ENCODE assay signal across 12 cellular contexts in genomic region chr4:177315767-177316490, GRCh38. TPM values are rescaled to one million over a fixed set of nuclear protein-coding genes. Genes with fewer than 3 reads are reported as not detected.
DNase-seq lines count a peak whose midpoint lies in the region; ATAC-seq, FAIRE-seq and TF ChIP-seq lines count a peak whose summit lies in the region.
"Had no signal": no experiment of that assay in that cellular context is flagged by ENCODE, and none has a peak within 500 bp of the region (broad histone marks: within the 10 kb centered on the region; RNA-seq: fewer than 3 reads in every experiment).

No MANE protein-coding gene starts in this region.

- no peaks in the 10 kb centered on the region for H4K20me1 ChIP-seq in neural progenitor cell (ENCODE audit: low read depth)

- H3K27me3 Mint-ChIP-seq in activated T-cell treated with anti-CD3 and anti-CD28 coated beads, Interleukin-2, amount 50 U/mL, for 24 hours, result no peaks in the 10 kb centered on the region
- H3K27me3 Mint-ChIP-seq in activated T-helper 17 cell treated with anti-CD3 and anti-CD28 coated beads, Interleukin-2, amount 50 U/mL, for 72 hours, result no peaks in the 10 kb centered on the region
- H3K27me3 Mint-ChIP-seq in neural progenitor cell (ENCODE audit: insufficient read depth, low read depth), result no peaks in the 10 kb centered on the region

- no peaks in the 10 kb centered on the region for H3K36me3 Mint-ChIP-seq in activated T-cell treated with anti-CD3 and anti-CD28 coated beads, Interleukin-2, amount 50 U/mL, for 24 hours (ENCODE audit: low read depth)
- H3K36me3 Mint-ChIP-seq in activated T-helper 17 cell treated with anti-CD3 and anti-CD28 coated beads, Interleukin-2, amount 50 U/mL, for 72 hours (ENCODE audit: low read depth), result no peaks in the 10 kb centered on the region
- H3K36me3 Mint-ChIP-seq in neural progenitor cell, result peaks cover 40% of the 10 kb centered on the region

- H3K79me2 ChIP-seq in neural progenitor cell (ENCODE audit: low read depth), result peaks cover 53% of the 10 kb centered on the region

- WGBS in small intestine, 3 donors, result 53 to 64% (median 64%) methylated on average over 4 of the region's 4 CpGs

- no peaks in the 10 kb centered on the region for H3K9me3 ChIP-seq in small intestine (ENCODE audit: control insufficient read depth, low read depth)
- no peaks in the 10 kb centered on the region for H3K9me3 ChIP-seq in neural progenitor cell (ENCODE audit: low read depth)

- no peak for DNase-seq in activated T-cell treated with anti-CD3 and anti-CD28 coated beads, Interleukin-2, amount 50 U/mL, for 24 hours
- DNase-seq in activated T-cell treated with anti-CD3 and anti-CD28 coated beads for 4 hours, result no peak
- DNase-seq in small intestine, result peak; percentile 34
- DNase-seq in neural progenitor cell (ENCODE audit: low spot score), result no peak
- no peak for DNase-seq in GM13976 (ENCODE audit: low spot score)
- DNase-seq in NK-92 treated with Interleukin-12 subunit alpha and Interleukin-12 subunit beta, amount 100 ng/mL, for 24 hours (lab: John Stamatoyannopoulos, UW), result no peak
- DNase-seq: NCI-H69; stimulated activated naive CD8-positive, alpha-beta T cell treated with anti-CD3 and anti-CD28 coated beads, Interleukin-15, Interleukin-2, amounts not matched to agents 100 U/mL and 50 U/mL, for 24 hours had no signal

- H3K9ac ChIP-seq in neural progenitor cell, result no peak overlapping the region

- no peak for TF ChIP-seq CTCF in neural progenitor cell (IDR thresholded peaks at IDR 0.05)
- no peak for TF ChIP-seq CTCF in GM13976 (IDR thresholded peaks at IDR 0.05; ENCODE audit: borderline replicate concordance, control extremely low read depth, extremely low read depth, insufficient read depth, missing control alignments)

- H3K27ac Mint-ChIP-seq in activated T-cell treated with anti-CD3 and anti-CD28 coated beads, Interleukin-2, amount 50 U/mL, for 24 hours, result no peak overlapping the region
- peak overlapping the region; percentile 1 for H3K27ac Mint-ChIP-seq in activated T-helper 17 cell treated with anti-CD3 and anti-CD28 coated beads, Interleukin-2, amount 50 U/mL, for 72 hours
- no peak overlapping the region for H3K27ac Mint-ChIP-seq in neural progenitor cell

- H3K4me1 ChIP-seq in small intestine (ENCODE audit: control insufficient read depth in 2 of 2, insufficient read depth in 1 of 2, low read depth in 1 of 2, low read length in 1 of 2) (no peaks in the 10 kb centered on the region), neural progenitor cell (peaks cover 4% of the 10 kb centered on the region)

- in situ Hi-C loops in GM13976 (cut with MboI; ENCODE audit: low sequenced_read_pairs, unreplicated experiment), result no loop called here

- no peak overlapping the region for H3K4me3 ChIP-seq in small intestine (ENCODE audit: low read depth in 1 of 2, low read length in 2 of 2)
- no peak overlapping the region for H3K4me3 ChIP-seq in neural progenitor cell
- H3K4me3 ChIP-seq: lung had no signal

- H3K36me3 ChIP-seq in small intestine (ENCODE audit: control insufficient read depth in 2 of 2, insufficient read depth in 2 of 2, low read length in 2 of 2) (no peaks in the 10 kb centered on the region), neural progenitor cell (no peaks in the 10 kb centered on the region)

- H3F3A ChIP-seq in neural progenitor cell (ENCODE audit: low read depth), result no peaks in the 10 kb centered on the region

- H3K9me3 Mint-ChIP-seq in activated T-cell treated with anti-CD3 and anti-CD28 coated beads, Interleukin-2, amount 50 U/mL, for 24 hours, result no peaks in the 10 kb centered on the region
- H3K9me3 Mint-ChIP-seq in activated T-helper 17 cell treated with anti-CD3 and anti-CD28 coated beads, Interleukin-2, amount 50 U/mL, for 72 hours, result no peaks in the 10 kb centered on the region
- peaks cover 14% of the 10 kb centered on the region for H3K9me3 Mint-ChIP-seq in neural progenitor cell

- ATAC-seq in HG02852 (IDR thresholded peaks at IDR 0.05; ENCODE audit: unreplicated experiment), result peak; percentile 52
- ATAC-seq in activated T-helper 17 cell treated with anti-CD3 and anti-CD28 coated beads, Interleukin-2, amount 50 U/mL, for 72 hours (replicated peaks), result peak; percentile 39
- ATAC-seq: stimulated activated naive CD8-positive, alpha-beta T cell treated with anti-CD3 and anti-CD28 coated beads, Interleukin-15, Interleukin-2, amounts not matched to agents 100 U/mL and 50 U/mL, for 24 hours had no signal

- H3K27me3 ChIP-seq in small intestine (ENCODE audit: control insufficient read depth in 2 of 2, insufficient read depth in 2 of 2, low read length in 2 of 2) (no peaks in the 10 kb centered on the region), neural progenitor cell (no peaks in the 10 kb centered on the region)

- peak; percentile 23 for FAIRE-seq in small intestine (lab: Jason Lieb, UNC)
- FAIRE-seq: TTC549 had no signal

- H3K4me3 Mint-ChIP-seq in activated T-cell treated with anti-CD3 and anti-CD28 coated beads, Interleukin-2, amount 50 U/mL, for 24 hours, result peak overlapping the region; percentile 6
- peak overlapping the region; percentile 59 for H3K4me3 Mint-ChIP-seq in activated T-helper 17 cell treated with anti-CD3 and anti-CD28 coated beads, Interleukin-2, amount 50 U/mL, for 72 hours
- no peak overlapping the region for H3K4me3 Mint-ChIP-seq in neural progenitor cell

- no peak overlapping the region for H2AFZ ChIP-seq in neural progenitor cell (replicated peaks)

- no peak overlapping the region for H3K27ac ChIP-seq in small intestine (ENCODE audit: low read depth in 1 of 2, low read length in 1 of 2)
- no peak overlapping the region for H3K27ac ChIP-seq in neural progenitor cell

- H3K4me2 ChIP-seq in neural progenitor cell, result no peak overlapping the region

- H3K4me1 Mint-ChIP-seq in activated T-cell treated with anti-CD3 and anti-CD28 coated beads, Interleukin-2, amount 50 U/mL, for 24 hours (ENCODE audit: low read depth), result peaks cover 47% of the 10 kb centered on the region
- H3K4me1 Mint-ChIP-seq in activated T-helper 17 cell treated with anti-CD3 and anti-CD28 coated beads, Interleukin-2, amount 50 U/mL, for 72 hours, result peaks cover 36% of the 10 kb centered on the region
- H3K4me1 Mint-ChIP-seq in neural progenitor cell, result peaks cover 3% of the 10 kb centered on the region

RNA-seq across cellular contexts. Expression of gene NEIL3, which starts 6.3 kb away (rescaled TPM):
- total RNA-seq in activated T-helper 17 cell treated with anti-CD3 and anti-CD28 coated beads, Interleukin-2, amount 50 U/mL, for 72 hours, result 10 to 100 TPM; 23.1 to 25.7 TPM
- polyA plus RNA-seq in small intestine, result 1 to 10 TPM in 1 of 3 donors, not detected in 2; 2.8 TPM
- 21.3 and 26.3 TPM in 2 replicates for total RNA-seq in neural progenitor cell (ENCODE audit: low replicate concordance)
